In the genomic region with DNA sequence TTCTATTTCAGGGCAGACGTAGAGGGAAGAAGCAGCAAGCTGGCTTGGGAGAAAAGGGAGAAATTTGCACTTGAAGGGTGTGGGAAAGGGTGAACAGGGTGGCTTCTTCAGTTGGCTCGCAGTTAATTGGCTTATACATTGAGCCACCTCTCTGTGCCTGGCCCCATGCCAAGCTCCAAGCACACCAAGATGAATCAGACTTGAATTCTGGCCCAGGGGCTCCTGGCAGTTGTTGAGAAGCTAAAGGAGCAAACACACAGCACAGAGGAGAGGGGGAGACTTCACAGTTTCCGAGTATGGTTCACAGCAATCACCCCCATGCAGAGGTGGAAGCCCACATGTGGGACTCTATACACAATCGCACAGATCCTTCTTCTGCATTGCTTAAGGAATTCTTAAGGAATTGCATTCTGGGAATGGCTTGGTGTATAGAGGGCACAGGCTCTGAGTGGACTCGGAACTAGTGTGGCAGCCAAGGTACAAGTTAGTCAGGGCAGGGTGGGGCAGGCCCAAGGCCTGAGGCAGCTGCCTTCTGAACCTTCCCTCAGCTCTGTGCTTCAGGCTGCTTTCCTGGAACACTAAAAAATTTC, we compare ENCODE assay signal across 9 cellular contexts. TPM values are rescaled to one million over a fixed set of nuclear protein-coding genes. Genes with fewer than 3 reads are reported as not detected.
DNase-seq lines count a peak whose midpoint lies in the region; ATAC-seq, FAIRE-seq and TF ChIP-seq lines count a peak whose summit lies in the region.
"Had no signal": no experiment of that assay in that cellular context is flagged by ENCODE, and none has a peak within 500 bp of the region (broad histone marks: within the 10 kb centered on the region; RNA-seq: fewer than 3 reads in every experiment).

No MANE protein-coding gene starts in this region.

- DNase-seq in ELR (ENCODE audit: low read depth) = peak; percentile 92
- DNase-seq in NCI-H146 treated with DMSO at 0.1 percent for 48 hours (lab: John Stamatoyannopoulos, UW; ENCODE audit: unreplicated experiment) = peak; percentile 5
- peak; percentile 94 for DNase-seq in mammary epithelial cell
- peak; percentile 93 for DNase-seq in kidney
- DNase-seq in smooth muscle cell of the brain vasculature (ENCODE audit: low read depth, low spot score) = peak; percentile 68

- no peak for FAIRE-seq in kidney (lab: Jason Lieb, UNC)
- FAIRE-seq: islet of Langerhans had no signal

- H3K4me1 ChIP-seq in mammary epithelial cell (ENCODE audit: insufficient read depth, low read length) (peaks cover 76% of the 10 kb centered on the region), kidney (ENCODE audit: control insufficient read depth in 1 of 2, insufficient read depth in 1 of 2, low read depth in 1 of 2, low read length in 2 of 2) (peaks cover 9 to 29% of the 10 kb centered on the region in 2 donors)

- ATAC-seq in HG02885 (IDR thresholded peaks at IDR 0.05; ENCODE audit: poor library complexity, unreplicated experiment) (no peak), GM18858 (IDR thresholded peaks at IDR 0.05; ENCODE audit: unreplicated experiment) (no peak)

- H2AFZ ChIP-seq in mammary epithelial cell (ENCODE audit: low read depth, low read length) = peak overlapping the region; percentile 94

- H3K4me3 ChIP-seq in mammary epithelial cell (replicated peaks in 1 of 3; ENCODE audit: insufficient read depth in 1 of 3, low read depth in 2 of 3, low read length in 3 of 3) = peak overlapping the region; percentile 87 to 94 (median 89)
- peak overlapping the region; percentile 88 to 95 for H3K4me3 ChIP-seq in kidney (ENCODE audit: low read length in 2 of 2)

- no TSS peak for BruUV-seq in mammary epithelial cell (replicated peaks; lab: Mats Ljungman, UMichigan)

- H4K20me1 ChIP-seq in mammary epithelial cell (ENCODE audit: insufficient read depth, low read length) = no peaks in the 10 kb centered on the region

- in situ Hi-C loops in mammary epithelial cell (cut with MboI; ENCODE audit: low sequenced_read_pairs in 2 of 2) = no loop called here

- intact Hi-C loops in mammary epithelial cell (cut with micrococcal nuclease) (loop anchor here (5.0 kb wide), 1 partner anchor 206 kb away; no protein-coding TSS in a partner anchor), kidney (cut with DNase I) (no loop called here)

- peak overlapping the region; percentile 97 for H3K27ac ChIP-seq in VCaP
- H3K27ac ChIP-seq in mammary epithelial cell (ENCODE audit: insufficient read depth, low read depth, low read length) = peak overlapping the region; percentile 91
- peak overlapping the region; percentile 89 to 96 for H3K27ac ChIP-seq in kidney (ENCODE audit: low read depth in 2 of 2, low read length in 2 of 2)

- H3K9me3 ChIP-seq in mammary epithelial cell (replicated peaks; ENCODE audit: insufficient read depth, low read length) = no peaks in the 10 kb centered on the region
- H3K9me3 ChIP-seq in kidney (ENCODE audit: control insufficient read depth in 1 of 2, low read length in 2 of 2) = no peaks in the 10 kb centered on the region

- peak overlapping the region; percentile 88 for H3K4me2 ChIP-seq in mammary epithelial cell (ENCODE audit: insufficient read depth, low read depth, low read length)

- WGBS in mammary epithelial cell (ENCODE audit: low coverage, missing lambda C conversion rate) = 0% methylated on average over 5 of the region's 5 CpGs

- dilution Hi-C loops in mammary epithelial cell (cut with HindIII; ENCODE audit: low sequenced_read_pairs) = no loop called here

- no peak for TF ChIP-seq CTCF in VCaP (conservative IDR thresholded peaks at IDR 0.05)
- no peak for TF ChIP-seq CTCF in mammary epithelial cell (conservative IDR thresholded peaks at IDR 0.05 in 1 of 2, IDR thresholded peaks at IDR 0.05 in 1 of 2; ENCODE audit: extremely low read depth in 1 of 2, insufficient read depth in 1 of 2, low read depth in 1 of 2, low read length in 2 of 2)
- TF ChIP-seq CTCF in kidney (IDR thresholded peaks at IDR 0.05; ENCODE audit: borderline replicate concordance, extremely low read depth, insufficient read depth) = no peak

- H3K27me3 ChIP-seq in mammary epithelial cell (ENCODE audit: insufficient read depth, low read length) = no peaks in the 10 kb centered on the region

- H3K36me3 ChIP-seq in mammary epithelial cell (ENCODE audit: insufficient read depth, low read length) = no peaks in the 10 kb centered on the region
- no peaks in the 10 kb centered on the region for H3K36me3 ChIP-seq in kidney (ENCODE audit: control insufficient read depth in 1 of 2, insufficient read depth in 2 of 2, low read length in 2 of 2)

- peak overlapping the region; percentile 93 for H3K9ac ChIP-seq in mammary epithelial cell (ENCODE audit: insufficient read depth, low read length)
- H3K9ac ChIP-seq in kidney (ENCODE audit: low read length in 2 of 2) = peak overlapping the region; percentile 76 to 97

- CTCF ChIA-PET in mammary epithelial cell (lab: Charles Lee; ENCODE audit: low non-redundant PET) = no interaction called here

- H3K79me2 ChIP-seq in mammary epithelial cell (ENCODE audit: insufficient read depth, low read length) = peaks cover 53% of the 10 kb centered on the region

RNA-seq across cellular contexts. Expression of gene ARL6IP5, which starts 1.5 kb away (rescaled TPM):
- total RNA-seq in mammary epithelial cell = 100 to 1,000 TPM in 1 of 2 donors, 10 to 100 TPM in 1; 74.7 to 116 TPM
- 77.6 TPM for polyA plus RNA-seq in mammary epithelial cell
- 96.9 TPM for polyA minus RNA-seq in mammary epithelial cell
- 138 TPM for total RNA-seq in kidney
- polyA plus RNA-seq in kidney (ENCODE audit: insufficient read depth, low read depth, low replicate concordance) = 94.0 TPM

RNA-seq across cellular contexts. Expression of gene UBA3, which starts 6.1 kb away (rescaled TPM):
- total RNA-seq in mammary epithelial cell (10 to 100 TPM; 70.0 to 76.1 TPM), kidney (63.1 TPM)
- polyA plus RNA-seq in mammary epithelial cell (47.7 TPM), kidney (ENCODE audit: insufficient read depth, low read depth, low replicate concordance) (35.3 TPM)
- polyA minus RNA-seq in mammary epithelial cell = 44.1 TPM

RNA-seq across cellular contexts. Expression of gene TMF1, which starts 34.1 kb away (rescaled TPM):
- total RNA-seq in mammary epithelial cell (10 to 100 TPM; 35.4 to 46.3 TPM), kidney (38.8 TPM)
- polyA plus RNA-seq in mammary epithelial cell (11.9 TPM), kidney (ENCODE audit: insufficient read depth, low read depth, low replicate concordance) (6.5 TPM)
- polyA minus RNA-seq in mammary epithelial cell = 12.4 TPM

RNA-seq across cellular contexts. Expression of gene LMOD3, which starts 36.2 kb away (rescaled TPM):
- total RNA-seq in mammary epithelial cell (not detected), kidney (0.09 TPM)
- polyA plus RNA-seq in mammary epithelial cell (not detected), kidney (ENCODE audit: insufficient read depth, low read depth, low replicate concordance) (0.28 TPM)
- polyA minus RNA-seq in mammary epithelial cell = not detected

Comparison
In these comparisons a context has a peak if more than half of its experiments do, and no peak if none do; other contexts are left out.
1. DNase-seq: peak in every context shown above with its lines; median percentile 94 in mammary epithelial cell; 93 in kidney; 92 in ELR; 68 in smooth muscle cell of the brain vasculature; 5 in NCI-H146 treated with DMSO at 0.1 percent for 48 hours.